ENCODE assay signal across 1 cellular context in the genomic region with DNA sequence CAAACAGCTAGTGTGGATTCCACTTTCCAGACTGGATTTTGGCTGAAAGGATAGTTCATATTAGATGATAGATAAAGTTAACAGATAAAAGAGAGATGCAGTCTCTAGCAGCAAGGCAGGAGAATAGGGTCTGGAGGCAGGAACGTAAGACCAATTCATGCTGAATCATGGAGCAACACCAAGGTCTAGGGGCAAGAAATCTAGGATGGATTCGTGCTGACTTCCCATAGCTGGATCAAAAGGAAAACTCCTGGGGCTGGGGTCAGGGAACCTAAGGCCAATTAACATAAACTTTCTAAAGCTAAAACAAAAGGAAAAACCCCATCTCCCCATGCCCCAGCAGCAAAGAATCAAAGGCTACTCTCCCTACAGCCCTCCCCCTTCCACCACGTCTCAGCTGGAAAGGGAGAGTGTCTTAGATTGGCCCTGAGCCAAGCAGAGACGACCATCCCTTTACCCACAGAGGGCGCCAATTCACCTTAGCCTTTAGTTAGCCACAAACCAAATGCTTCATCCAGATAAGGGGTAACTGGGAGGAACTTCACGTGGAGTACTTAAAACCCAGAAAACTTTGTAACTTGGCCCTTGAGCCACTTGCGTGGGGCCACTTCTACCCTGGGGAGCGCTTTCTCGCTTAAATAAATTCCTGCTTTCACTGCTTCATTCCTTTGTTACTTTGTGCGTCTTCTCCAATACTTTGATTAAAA.
TF ChIP-seq lines count a peak whose summit lies in the region.

No MANE protein-coding gene starts in this region.

TF ChIP-seq in K562, 482 proteins besides CTCF, POLR2A, EP300 and RAD21 (continued from another document and continues in another):
- TF ChIP-seq HMG20B (CRISPR knock-in tag; IDR thresholded peaks at IDR 0.05) (no peak), BCLAF1 (IDR thresholded peaks at IDR 0.05; ENCODE audit: borderline replicate concordance in 1 of 2, control insufficient read depth in 1 of 2, low read depth in 2 of 2, low read length in 1 of 2) (no peak), SFPQ (IDR thresholded peaks at IDR 0.05; ENCODE audit: low read depth, low read length) (no peak), ZNF79 (CRISPR knock-in tag; IDR thresholded peaks at IDR 0.05; ENCODE audit: low read depth) (no peak), SMAD4 (CRISPR knock-in tag; conservative IDR thresholded peaks at IDR 0.05) (peak; percentile 81; the same call in 1 of the 2 replicates), TBP (optimal IDR thresholded peaks at IDR 0.05; ENCODE audit: low read depth, low read length) (peak; percentile 36), CHD7 (IDR thresholded peaks at IDR 0.05; ENCODE audit: low read depth, low read length) (no peak), ZNF551 (CRISPR knock-in tag; IDR thresholded peaks at IDR 0.05) (no peak), TAF1 (IDR thresholded peaks at IDR 0.05; ENCODE audit: control insufficient read depth, extremely low read depth, insufficient read depth, low read length, severe bottlenecking) (no peak), TAL1 (IDR thresholded peaks at IDR 0.05) (peak; percentile 72), MBD2 (IDR thresholded peaks at IDR 0.05; ENCODE audit: borderline replicate concordance, low read depth) (0 out of 2 replicates have a peak, but pooled peaks have one; percentile 42), ZNF212 (CRISPR knock-in tag; IDR thresholded peaks at IDR 0.05) (no peak), MTF1 (CRISPR knock-in tag; IDR thresholded peaks at IDR 0.05; ENCODE audit: borderline replicate concordance) (no peak), HOXB6 (CRISPR knock-in tag; IDR thresholded peaks at IDR 0.05; ENCODE audit: borderline replicate concordance) (no peak), POLR2G (IDR thresholded peaks at IDR 0.05; ENCODE audit: low read depth, low read length) (no peak), XRCC4 (IDR thresholded peaks at IDR 0.05; ENCODE audit: extremely low read depth, insufficient read depth, insufficient read length) (no peak), XRCC5 (IDR thresholded peaks at IDR 0.05; ENCODE audit: low read depth, low read length) (peak; percentile 96), ZNF511 (CRISPR knock-in tag; IDR thresholded peaks at IDR 0.05) (no peak), KLF6 (CRISPR knock-in tag; IDR thresholded peaks at IDR 0.05; ENCODE audit: borderline replicate concordance) (no peak), TCFL5 (CRISPR knock-in tag; conservative IDR thresholded peaks at IDR 0.05) (no peak), ZNF217 (CRISPR knock-in tag; IDR thresholded peaks at IDR 0.05) (no peak), ETV1 (tag; conservative IDR thresholded peaks at IDR 0.05; ENCODE audit: low read depth) (peak; percentile 23), ZNF408 (CRISPR knock-in tag; IDR thresholded peaks at IDR 0.05; ENCODE audit: low read depth) (no peak), ZBTB8A (IDR thresholded peaks at IDR 0.05; ENCODE audit: partially characterized antibody) (no peak), FOSL1 (tag; conservative IDR thresholded peaks at IDR 0.05) (peak; percentile 60), HDAC1 (IDR thresholded peaks at IDR 0.05) (peak in 1 of 2 experiments; percentile 78; a peak in 2 of 4 replicates), ARID4B (CRISPR knock-in tag; IDR thresholded peaks at IDR 0.05) (no peak)
- TF ChIP-seq, protein P1, sequence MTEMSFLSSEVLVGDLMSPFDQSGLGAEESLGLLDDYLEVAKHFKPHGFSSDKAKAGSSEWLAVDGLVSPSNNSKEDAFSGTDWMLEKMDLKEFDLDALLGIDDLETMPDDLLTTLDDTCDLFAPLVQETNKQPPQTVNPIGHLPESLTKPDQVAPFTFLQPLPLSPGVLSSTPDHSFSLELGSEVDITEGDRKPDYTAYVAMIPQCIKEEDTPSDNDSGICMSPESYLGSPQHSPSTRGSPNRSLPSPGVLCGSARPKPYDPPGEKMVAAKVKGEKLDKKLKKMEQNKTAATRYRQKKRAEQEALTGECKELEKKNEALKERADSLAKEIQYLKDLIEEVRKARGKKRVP (CRISPR knock-in tag; IDR thresholded peaks at IDR 0.05), result 0 out of 2 replicates have a peak, but pooled peaks have one; percentile 28
- TF ChIP-seq, protein P2, sequence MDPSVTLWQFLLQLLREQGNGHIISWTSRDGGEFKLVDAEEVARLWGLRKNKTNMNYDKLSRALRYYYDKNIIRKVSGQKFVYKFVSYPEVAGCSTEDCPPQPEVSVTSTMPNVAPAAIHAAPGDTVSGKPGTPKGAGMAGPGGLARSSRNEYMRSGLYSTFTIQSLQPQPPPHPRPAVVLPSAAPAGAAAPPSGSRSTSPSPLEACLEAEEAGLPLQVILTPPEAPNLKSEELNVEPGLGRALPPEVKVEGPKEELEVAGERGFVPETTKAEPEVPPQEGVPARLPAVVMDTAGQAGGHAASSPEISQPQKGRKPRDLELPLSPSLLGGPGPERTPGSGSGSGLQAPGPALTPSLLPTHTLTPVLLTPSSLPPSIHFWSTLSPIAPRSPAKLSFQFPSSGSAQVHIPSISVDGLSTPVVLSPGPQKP (CRISPR knock-in tag; IDR thresholded peaks at IDR 0.05), result no peak
